In the genomic region with DNA sequence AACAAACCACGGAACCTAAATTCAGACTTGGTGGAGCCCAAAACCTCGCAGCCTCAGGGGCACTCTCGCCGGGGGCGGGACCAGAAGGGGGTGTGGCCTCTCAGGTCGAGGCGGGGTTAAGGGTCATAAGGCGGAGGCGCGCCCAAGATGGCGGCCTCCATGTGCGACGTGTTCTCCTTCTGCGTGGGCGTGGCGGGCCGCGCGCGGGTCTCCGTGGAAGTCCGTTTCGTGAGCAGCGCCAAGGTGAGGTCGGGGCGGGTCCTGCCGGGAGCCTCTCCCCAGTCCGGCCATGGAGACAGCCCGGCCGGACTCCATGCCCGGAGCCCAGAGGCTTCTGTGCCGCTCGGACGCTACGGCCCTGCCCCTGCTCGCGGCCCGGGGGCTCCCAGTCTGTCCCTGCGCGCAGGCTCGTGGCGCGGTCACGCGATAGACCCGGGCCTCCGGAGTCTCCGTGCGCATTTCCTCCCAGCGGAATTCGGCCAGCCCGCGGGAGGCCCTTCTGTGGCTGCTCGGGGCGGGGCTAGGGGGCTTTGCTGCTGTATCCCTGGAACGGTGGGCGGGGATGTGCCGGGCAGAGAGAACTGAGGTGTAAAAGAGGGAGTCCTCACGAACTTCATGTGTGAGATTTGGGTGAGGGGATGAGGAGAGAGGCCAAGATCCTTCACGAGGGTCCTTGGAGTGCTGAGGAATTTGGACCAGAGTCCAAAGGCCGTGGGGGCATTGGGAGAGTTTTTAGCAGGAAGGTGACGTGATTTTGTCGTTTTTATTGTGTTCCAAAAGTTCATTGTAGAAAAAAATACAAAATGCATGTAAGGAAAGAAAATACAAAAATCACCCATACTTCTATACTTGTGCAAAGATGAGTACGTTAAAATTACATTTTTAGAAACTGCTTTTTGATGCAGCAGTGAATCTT, we compare ENCODE assay signal across 8 cellular contexts.
DNase-seq lines count a peak whose midpoint lies in the region; ATAC-seq and TF ChIP-seq lines count a peak whose summit lies in the region.

A gene (plus strand): TSS at position 126 of the 916 bp plus-strand sequence. CDS start 22 bp downstream, at position 148.

- H3K27me3 Mint-ChIP-seq in nephron progenitor cell (ENCODE audit: low read depth, poor library complexity), result peaks cover 6% of the 10 kb centered on the region
- H3K27me3 Mint-ChIP-seq in stimulated activated naive CD8-positive, alpha-beta T cell treated with anti-CD3 and anti-CD28 coated beads, Interleukin-15, amount 100 ng/mL, for 72 hours, result no peaks in the 10 kb centered on the region

- no peaks in the 10 kb centered on the region for H3K9me3 Mint-ChIP-seq in nephron progenitor cell
- H3K9me3 Mint-ChIP-seq in stimulated activated naive CD8-positive, alpha-beta T cell treated with anti-CD3 and anti-CD28 coated beads, Interleukin-15, amount 100 ng/mL, for 72 hours, result no peaks in the 10 kb centered on the region

- TF ChIP-seq CTCF in fibroblast of pulmonary artery (IDR thresholded peaks at IDR 0.05; ENCODE audit: low read length, missing control alignments) (no peak), nephron progenitor cell (IDR thresholded peaks at IDR 0.05) (no peak)

- DNase-seq in DMS79 treated with DMSO at 0.1 percent for 48 hours (lab: John Stamatoyannopoulos, UW), result peak; percentile 79
- peak; percentile 87 for DNase-seq in KG1 (lab: John Stamatoyannopoulos, UW)
- peak; percentile 92 for DNase-seq in RPMI8226
- peak; percentile 84 to 86 for DNase-seq in activated T-helper 1 cell treated with anti-CD3 and anti-CD28 coated beads, Interleukin-2, amount 50 U/mL, for 16 hours (ENCODE audit: low read depth in 1 of 2, low spot score in 1 of 2)
- peak; percentile 87 for DNase-seq in fibroblast of pulmonary artery (ENCODE audit: low read depth)
- DNase-seq in nephron progenitor cell, result peak; percentile 91
- peak; percentile 93 for DNase-seq in stimulated activated naive CD8-positive, alpha-beta T cell treated with anti-CD3 and anti-CD28 coated beads, Interleukin-15, amount 100 ng/mL, for 72 hours

- H3K27ac Mint-ChIP-seq in nephron progenitor cell, result peak within 1 kb of the TSS; percentile 91
- H3K27ac Mint-ChIP-seq in stimulated activated naive CD8-positive, alpha-beta T cell treated with anti-CD3 and anti-CD28 coated beads, Interleukin-15, amount 100 ng/mL, for 72 hours, result peak within 1 kb of the TSS; percentile 97

- H3K4me1 Mint-ChIP-seq in nephron progenitor cell, result peaks cover 42% of the 10 kb centered on the region
- H3K4me1 Mint-ChIP-seq in stimulated activated naive CD8-positive, alpha-beta T cell treated with anti-CD3 and anti-CD28 coated beads, Interleukin-15, amount 100 ng/mL, for 72 hours, result peaks cover 34% of the 10 kb centered on the region

- peak; percentile 95 for ATAC-seq in GM21723 (IDR thresholded peaks at IDR 0.05; ENCODE audit: unreplicated experiment)
- peak; percentile 91 for ATAC-seq in stimulated activated naive CD8-positive, alpha-beta T cell treated with anti-CD3 and anti-CD28 coated beads, Interleukin-15, amount 100 ng/mL, for 72 hours

- H3K36me3 Mint-ChIP-seq in nephron progenitor cell (ENCODE audit: low read depth), result no peaks in the 10 kb centered on the region

- peak within 1 kb of the TSS; percentile 96 for H3K4me3 Mint-ChIP-seq in nephron progenitor cell
- peak within 1 kb of the TSS; percentile 89 to 90 for H3K4me3 Mint-ChIP-seq in stimulated activated naive CD8-positive, alpha-beta T cell treated with anti-CD3 and anti-CD28 coated beads, Interleukin-15, amount 100 ng/mL, for 72 hours

- H3K4me3 ChIP-seq in fibroblast of pulmonary artery (replicated peaks; ENCODE audit: low read depth, low read length), result peak within 1 kb of the TSS; percentile 77

Comparison
In these comparisons a context has a peak if more than half of its experiments do, and no peak if none do; other contexts are left out.
1. Peak in every context shown above with its lines: DNase-seq, ATAC-seq and H3K4me3 ChIP-seq.